In genomic region chr17:64242633-64243032, GRCh38 we compare ENCODE assay signal across 21 cellular contexts.
"Had no signal": no experiment of that assay in that cellular context is flagged by ENCODE, and none has a peak within 500 bp of the region (broad histone marks: within the 10 kb centered on the region; RNA-seq: fewer than 3 reads in every experiment).

No MANE protein-coding gene starts in this region.

- H3K27me3 Mint-ChIP-seq: activated CD4-positive, alpha-beta T cell treated with anti-CD3 and anti-CD28 coated beads for 36 hours; activated CD8-positive, alpha-beta T cell treated with anti-CD3 and anti-CD28 coated beads for 36 hours; central memory CD8-positive, alpha-beta T cell had no signal

- H3K27ac Mint-ChIP-seq: activated CD4-positive, alpha-beta T cell treated with anti-CD3 and anti-CD28 coated beads for 36 hours; activated CD8-positive, alpha-beta T cell treated with anti-CD3 and anti-CD28 coated beads for 36 hours; activated naive CD8-positive, alpha-beta T cell treated with anti-CD3 and anti-CD28 coated beads, Interleukin-2, amount 10 ng/mL, durations not matched to agents 7 days and 5 days; IgD-negative memory B cell had no signal

- H3K36me3 ChIP-seq: Peyer's patch had no signal

- H3K9me3 Mint-ChIP-seq: activated CD8-positive, alpha-beta T cell treated with anti-CD3 and anti-CD28 coated beads for 36 hours; activated naive CD8-positive, alpha-beta T cell treated with anti-CD3 and anti-CD28 coated beads, Interleukin-2, amount 10 ng/mL, durations not matched to agents 7 days and 5 days; central memory CD8-positive, alpha-beta T cell; IgD-negative memory B cell had no signal

- ATAC-seq: activated CD4-positive, alpha-beta T cell treated with anti-CD3 and anti-CD28 coated beads for 36 hours; activated CD8-positive, alpha-beta T cell treated with anti-CD3 and anti-CD28 coated beads for 36 hours; body of pancreas had no signal

- H3K4me3 ChIP-seq: body of pancreas, Peyer's patch had no signal

- H3K9me3 ChIP-seq: body of pancreas, Peyer's patch had no signal

- DNase-seq: activated CD4-positive, alpha-beta T cell treated with anti-CD3 and anti-CD28 coated beads for 36 hours; activated CD4-positive, CD25-positive, alpha-beta regulatory T cell; activated CD8-positive, alpha-beta memory T cell treated with anti-CD3 and anti-CD28 coated beads, Interleukin-2, amount 50 U/mL, for 4 hours; activated CD8-positive, alpha-beta T cell treated with anti-CD3 and anti-CD28 coated beads for 36 hours; activated naive CD4-positive, alpha-beta T cell treated with anti-CD3 and anti-CD28 coated beads, Interleukin-2, amount 50 U/mL, for 16 hours; activated naive CD8-positive, alpha-beta T cell treated with anti-CD3 and anti-CD28 coated beads, Interleukin-2, amount 10 ng/mL, durations not matched to agents 7 days and 5 days; aorta; body of pancreas; KG1; NCI-H1092; NCI-H1417; NCI-H1930; NCI-H345; NCI-H510A treated with DMSO at 0.1 percent for 48 hours; NCI-H69; Peyer's patch; SIG-M5; T-helper 1 cell had no signal

- H3K27ac ChIP-seq: Peyer's patch, VCaP had no signal

- H3K27me3 ChIP-seq: body of pancreas, Peyer's patch had no signal

- H3K4me3 Mint-ChIP-seq: activated CD4-positive, alpha-beta T cell treated with anti-CD3 and anti-CD28 coated beads for 36 hours; activated CD8-positive, alpha-beta T cell treated with anti-CD3 and anti-CD28 coated beads for 36 hours; activated naive CD8-positive, alpha-beta T cell treated with anti-CD3 and anti-CD28 coated beads, Interleukin-2, amount 10 ng/mL, durations not matched to agents 7 days and 5 days; central memory CD8-positive, alpha-beta T cell; IgD-negative memory B cell had no signal
